In the genomic region with DNA sequence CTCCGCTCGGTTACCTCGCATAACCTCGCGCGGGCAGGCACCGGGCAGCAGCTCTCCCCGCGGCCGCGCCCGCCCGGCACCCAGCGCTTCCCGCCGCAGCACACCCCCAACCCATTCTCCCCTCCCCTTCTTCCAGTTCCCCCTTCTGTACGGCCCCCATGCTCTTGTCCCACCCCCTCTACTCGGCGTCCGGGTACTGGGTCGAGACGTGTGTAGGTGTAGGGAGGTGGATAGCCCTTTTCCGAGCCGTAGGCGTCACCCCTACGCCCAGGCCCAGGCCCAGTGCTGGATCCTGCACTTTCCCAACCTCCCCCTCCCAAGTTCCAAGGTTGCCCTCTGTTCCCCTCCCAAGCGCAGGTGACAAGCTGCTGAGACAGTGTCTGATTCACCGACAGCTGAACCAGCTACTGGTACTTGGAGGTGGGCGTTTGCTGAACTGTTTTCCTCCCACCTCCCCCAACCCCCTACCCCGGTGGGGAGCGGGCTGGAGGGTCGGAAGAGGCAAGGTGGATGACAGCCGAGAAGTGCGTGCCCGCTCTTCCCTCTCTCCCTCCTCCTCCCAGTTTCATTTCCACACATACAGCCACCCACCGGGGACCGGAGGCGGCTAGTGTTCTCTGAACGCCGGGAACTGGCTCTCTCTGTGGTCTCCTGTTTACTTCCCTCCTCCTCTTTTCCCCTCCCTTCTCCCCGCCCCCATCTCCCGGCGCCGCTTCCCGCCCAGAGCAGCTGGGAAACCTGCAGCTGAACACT, we compare ENCODE assay signal across 1 cellular context.
TF ChIP-seq lines count a peak whose summit lies in the region.

No MANE protein-coding gene starts in this region.

TF ChIP-seq in HEK293, 187 proteins besides CTCF, POLR2A, EP300 and RAD21 (continued from another document and continues in another):
- TF ChIP-seq KLF1 (tag by site-specific recombination; IDR thresholded peaks at IDR 0.05) (0 out of 2 replicates have a peak, but pooled peaks have one; percentile 8), ZNF629 (tag by site-specific recombination; IDR thresholded peaks at IDR 0.05) (0 out of 2 replicates have a peak, but pooled peaks have one; percentile 11), ZNF623 (tag by site-specific recombination; IDR thresholded peaks at IDR 0.05) (no peak), ZNF658 (tag by site-specific recombination; IDR thresholded peaks at IDR 0.05) (no peak), MYNN (tag by site-specific recombination; IDR thresholded peaks at IDR 0.05; ENCODE audit: borderline replicate concordance) (no peak), ZBTB20 (tag by site-specific recombination; IDR thresholded peaks at IDR 0.05) (no peak; the same call in 1 of the 2 replicates), ZNF701 (tag by site-specific recombination; IDR thresholded peaks at IDR 0.05) (no peak), ZNF473 (tag by site-specific recombination; IDR thresholded peaks at IDR 0.05) (no peak), ZBTB21 (tag by site-specific recombination; IDR thresholded peaks at IDR 0.05) (no peak), ZNF133 (tag by site-specific recombination; IDR thresholded peaks at IDR 0.05) (no peak), ZNF214 (tag by site-specific recombination; IDR thresholded peaks at IDR 0.05; ENCODE audit: borderline replicate concordance) (no peak), ZBTB49 (tag by site-specific recombination; IDR thresholded peaks at IDR 0.05; ENCODE audit: low read depth) (no peak), ZNF664 (tag by site-specific recombination; IDR thresholded peaks at IDR 0.05) (no peak), REPIN1 (tag by site-specific recombination; IDR thresholded peaks at IDR 0.05; ENCODE audit: low read depth) (no peak), ZNF544 (tag by site-specific recombination; IDR thresholded peaks at IDR 0.05) (no peak), ZNF121 (tag by site-specific recombination; IDR thresholded peaks at IDR 0.05) (no peak), ZBTB7A (tag by site-specific recombination; IDR thresholded peaks at IDR 0.05; ENCODE audit: low read depth) (0 out of 2 replicates have a peak, but pooled peaks have one; percentile 25), ZNF548 (tag by site-specific recombination; IDR thresholded peaks at IDR 0.05) (no peak), SCRT1 (tag by site-specific recombination; IDR thresholded peaks at IDR 0.05; ENCODE audit: borderline replicate concordance) (no peak), ZNF791 (tag by site-specific recombination; IDR thresholded peaks at IDR 0.05) (no peak), HOXD13 (CRISPR knock-in tag; IDR thresholded peaks at IDR 0.05; ENCODE audit: borderline replicate concordance) (no peak), SCRT2 (tag by site-specific recombination; IDR thresholded peaks at IDR 0.05) (0 out of 2 replicates have a peak, but pooled peaks have one; percentile 11), ZNF335 (tag by site-specific recombination; conservative IDR thresholded peaks at IDR 0.05) (no peak; the same call in 1 of the 2 replicates), MEIS1 (CRISPR knock-in tag; IDR thresholded peaks at IDR 0.05; ENCODE audit: borderline replicate concordance) (no peak), ZNF274 (IDR thresholded peaks at IDR 0.05; ENCODE audit: low read length) (no peak), ZNF274 (tag by site-specific recombination; IDR thresholded peaks at IDR 0.05; ENCODE audit: borderline replicate concordance) (no peak), TRIM28 (IDR thresholded peaks at IDR 0.05; ENCODE audit: borderline replicate concordance, low read length) (no peak), ZBTB48 (tag by site-specific recombination; IDR thresholded peaks at IDR 0.05) (no peak; the same call in none of the 2 replicates), ZNF394 (tag by site-specific recombination; IDR thresholded peaks at IDR 0.05; ENCODE audit: borderline replicate concordance) (no peak), OSR2 (tag by site-specific recombination; IDR thresholded peaks at IDR 0.05) (peak; percentile 49), ZNF174 (tag by site-specific recombination; IDR thresholded peaks at IDR 0.05) (no peak), ZNF830 (tag by site-specific recombination; IDR thresholded peaks at IDR 0.05; ENCODE audit: low read depth) (no peak), ZNF416 (tag by site-specific recombination; IDR thresholded peaks at IDR 0.05) (no peak), ZNF248 (tag by site-specific recombination; IDR thresholded peaks at IDR 0.05) (no peak), ZIC2 (tag by site-specific recombination; IDR thresholded peaks at IDR 0.05) (peak; percentile 55), ZNF211 (tag by site-specific recombination; IDR thresholded peaks at IDR 0.05; ENCODE audit: low read depth) (no peak)
- TF ChIP-seq, protein P1, sequence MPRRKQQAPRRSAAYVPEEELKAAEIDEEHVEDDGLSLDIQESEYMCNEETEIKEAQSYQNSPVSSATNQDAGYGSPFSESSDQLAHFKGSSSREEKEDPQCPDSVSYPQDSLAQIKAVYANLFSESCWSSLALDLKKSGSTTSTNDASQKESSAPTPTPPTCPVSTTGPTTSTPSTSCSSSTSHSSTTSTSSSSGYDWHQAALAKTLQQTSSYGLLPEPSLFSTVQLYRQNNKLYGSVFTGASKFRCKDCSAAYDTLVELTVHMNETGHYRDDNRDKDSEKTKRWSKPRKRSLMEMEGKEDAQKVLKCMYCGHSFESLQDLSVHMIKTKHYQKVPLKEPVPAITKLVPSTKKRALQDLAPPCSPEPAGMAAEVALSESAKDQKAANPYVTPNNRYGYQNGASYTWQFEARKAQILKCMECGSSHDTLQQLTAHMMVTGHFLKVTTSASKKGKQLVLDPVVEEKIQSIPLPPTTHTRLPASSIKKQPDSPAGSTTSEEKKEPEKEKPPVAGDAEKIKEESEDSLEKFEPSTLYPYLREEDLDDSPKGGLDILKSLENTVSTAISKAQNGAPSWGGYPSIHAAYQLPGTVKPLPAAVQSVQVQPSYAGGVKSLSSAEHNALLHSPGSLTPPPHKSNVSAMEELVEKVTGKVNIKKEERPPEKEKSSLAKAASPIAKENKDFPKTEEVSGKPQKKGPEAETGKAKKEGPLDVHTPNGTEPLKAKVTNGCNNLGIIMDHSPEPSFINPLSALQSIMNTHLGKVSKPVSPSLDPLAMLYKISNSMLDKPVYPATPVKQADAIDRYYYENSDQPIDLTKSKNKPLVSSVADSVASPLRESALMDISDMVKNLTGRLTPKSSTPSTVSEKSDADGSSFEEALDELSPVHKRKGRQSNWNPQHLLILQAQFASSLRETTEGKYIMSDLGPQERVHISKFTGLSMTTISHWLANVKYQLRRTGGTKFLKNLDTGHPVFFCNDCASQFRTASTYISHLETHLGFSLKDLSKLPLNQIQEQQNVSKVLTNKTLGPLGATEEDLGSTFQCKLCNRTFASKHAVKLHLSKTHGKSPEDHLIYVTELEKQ (tag by site-specific recombination; IDR thresholded peaks at IDR 0.05; ENCODE audit: borderline replicate concordance) = no peak
- TF ChIP-seq, protein P2, sequence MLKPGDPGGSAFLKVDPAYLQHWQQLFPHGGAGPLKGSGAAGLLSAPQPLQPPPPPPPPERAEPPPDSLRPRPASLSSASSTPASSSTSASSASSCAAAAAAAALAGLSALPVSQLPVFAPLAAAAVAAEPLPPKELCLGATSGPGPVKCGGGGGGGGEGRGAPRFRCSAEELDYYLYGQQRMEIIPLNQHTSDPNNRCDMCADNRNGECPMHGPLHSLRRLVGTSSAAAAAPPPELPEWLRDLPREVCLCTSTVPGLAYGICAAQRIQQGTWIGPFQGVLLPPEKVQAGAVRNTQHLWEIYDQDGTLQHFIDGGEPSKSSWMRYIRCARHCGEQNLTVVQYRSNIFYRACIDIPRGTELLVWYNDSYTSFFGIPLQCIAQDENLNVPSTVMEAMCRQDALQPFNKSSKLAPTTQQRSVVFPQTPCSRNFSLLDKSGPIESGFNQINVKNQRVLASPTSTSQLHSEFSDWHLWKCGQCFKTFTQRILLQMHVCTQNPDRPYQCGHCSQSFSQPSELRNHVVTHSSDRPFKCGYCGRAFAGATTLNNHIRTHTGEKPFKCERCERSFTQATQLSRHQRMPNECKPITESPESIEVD (tag by site-specific recombination; IDR thresholded peaks at IDR 0.05) = no peak
- TF ChIP-seq, protein P3, sequence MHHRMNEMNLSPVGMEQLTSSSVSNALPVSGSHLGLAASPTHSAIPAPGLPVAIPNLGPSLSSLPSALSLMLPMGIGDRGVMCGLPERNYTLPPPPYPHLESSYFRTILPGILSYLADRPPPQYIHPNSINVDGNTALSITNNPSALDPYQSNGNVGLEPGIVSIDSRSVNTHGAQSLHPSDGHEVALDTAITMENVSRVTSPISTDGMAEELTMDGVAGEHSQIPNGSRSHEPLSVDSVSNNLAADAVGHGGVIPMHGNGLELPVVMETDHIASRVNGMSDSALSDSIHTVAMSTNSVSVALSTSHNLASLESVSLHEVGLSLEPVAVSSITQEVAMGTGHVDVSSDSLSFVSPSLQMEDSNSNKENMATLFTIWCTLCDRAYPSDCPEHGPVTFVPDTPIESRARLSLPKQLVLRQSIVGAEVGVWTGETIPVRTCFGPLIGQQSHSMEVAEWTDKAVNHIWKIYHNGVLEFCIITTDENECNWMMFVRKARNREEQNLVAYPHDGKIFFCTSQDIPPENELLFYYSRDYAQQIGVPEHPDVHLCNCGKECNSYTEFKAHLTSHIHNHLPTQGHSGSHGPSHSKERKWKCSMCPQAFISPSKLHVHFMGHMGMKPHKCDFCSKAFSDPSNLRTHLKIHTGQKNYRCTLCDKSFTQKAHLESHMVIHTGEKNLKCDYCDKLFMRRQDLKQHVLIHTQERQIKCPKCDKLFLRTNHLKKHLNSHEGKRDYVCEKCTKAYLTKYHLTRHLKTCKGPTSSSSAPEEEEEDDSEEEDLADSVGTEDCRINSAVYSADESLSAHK (tag by site-specific recombination; IDR thresholded peaks at IDR 0.05) = peak; percentile 7; the same call in 1 of the 2 replicates
- TF ChIP-seq, protein P4, sequence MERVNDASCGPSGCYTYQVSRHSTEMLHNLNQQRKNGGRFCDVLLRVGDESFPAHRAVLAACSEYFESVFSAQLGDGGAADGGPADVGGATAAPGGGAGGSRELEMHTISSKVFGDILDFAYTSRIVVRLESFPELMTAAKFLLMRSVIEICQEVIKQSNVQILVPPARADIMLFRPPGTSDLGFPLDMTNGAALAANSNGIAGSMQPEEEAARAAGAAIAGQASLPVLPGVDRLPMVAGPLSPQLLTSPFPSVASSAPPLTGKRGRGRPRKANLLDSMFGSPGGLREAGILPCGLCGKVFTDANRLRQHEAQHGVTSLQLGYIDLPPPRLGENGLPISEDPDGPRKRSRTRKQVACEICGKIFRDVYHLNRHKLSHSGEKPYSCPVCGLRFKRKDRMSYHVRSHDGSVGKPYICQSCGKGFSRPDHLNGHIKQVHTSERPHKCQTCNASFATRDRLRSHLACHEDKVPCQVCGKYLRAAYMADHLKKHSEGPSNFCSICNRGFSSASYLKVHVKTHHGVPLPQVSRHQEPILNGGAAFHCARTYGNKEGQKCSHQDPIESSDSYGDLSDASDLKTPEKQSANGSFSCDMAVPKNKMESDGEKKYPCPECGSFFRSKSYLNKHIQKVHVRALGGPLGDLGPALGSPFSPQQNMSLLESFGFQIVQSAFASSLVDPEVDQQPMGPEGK (tag by site-specific recombination; IDR thresholded peaks at IDR 0.05) = peak; percentile 76
- TF ChIP-seq, protein P5, sequence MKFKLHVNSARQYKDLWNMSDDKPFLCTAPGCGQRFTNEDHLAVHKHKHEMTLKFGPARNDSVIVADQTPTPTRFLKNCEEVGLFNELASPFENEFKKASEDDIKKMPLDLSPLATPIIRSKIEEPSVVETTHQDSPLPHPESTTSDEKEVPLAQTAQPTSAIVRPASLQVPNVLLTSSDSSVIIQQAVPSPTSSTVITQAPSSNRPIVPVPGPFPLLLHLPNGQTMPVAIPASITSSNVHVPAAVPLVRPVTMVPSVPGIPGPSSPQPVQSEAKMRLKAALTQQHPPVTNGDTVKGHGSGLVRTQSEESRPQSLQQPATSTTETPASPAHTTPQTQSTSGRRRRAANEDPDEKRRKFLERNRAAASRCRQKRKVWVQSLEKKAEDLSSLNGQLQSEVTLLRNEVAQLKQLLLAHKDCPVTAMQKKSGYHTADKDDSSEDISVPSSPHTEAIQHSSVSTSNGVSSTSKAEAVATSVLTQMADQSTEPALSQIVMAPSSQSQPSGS (tag by site-specific recombination; IDR thresholded peaks at IDR 0.05; ENCODE audit: low read depth) = no peak
- TF ChIP-seq, protein P6, sequence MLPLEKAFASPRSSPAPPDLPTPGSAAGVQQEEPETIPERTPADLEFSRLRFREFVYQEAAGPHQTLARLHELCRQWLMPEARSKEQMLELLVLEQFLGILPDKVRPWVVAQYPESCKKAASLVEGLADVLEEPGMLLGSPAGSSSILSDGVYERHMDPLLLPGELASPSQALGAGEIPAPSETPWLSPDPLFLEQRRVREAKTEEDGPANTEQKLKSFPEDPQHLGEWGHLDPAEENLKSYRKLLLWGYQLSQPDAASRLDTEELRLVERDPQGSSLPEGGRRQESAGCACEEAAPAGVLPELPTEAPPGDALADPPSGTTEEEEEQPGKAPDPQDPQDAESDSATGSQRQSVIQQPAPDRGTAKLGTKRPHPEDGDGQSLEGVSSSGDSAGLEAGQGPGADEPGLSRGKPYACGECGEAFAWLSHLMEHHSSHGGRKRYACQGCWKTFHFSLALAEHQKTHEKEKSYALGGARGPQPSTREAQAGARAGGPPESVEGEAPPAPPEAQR (tag by site-specific recombination; IDR thresholded peaks at IDR 0.05) = no peak
- TF ChIP-seq, protein P7, sequence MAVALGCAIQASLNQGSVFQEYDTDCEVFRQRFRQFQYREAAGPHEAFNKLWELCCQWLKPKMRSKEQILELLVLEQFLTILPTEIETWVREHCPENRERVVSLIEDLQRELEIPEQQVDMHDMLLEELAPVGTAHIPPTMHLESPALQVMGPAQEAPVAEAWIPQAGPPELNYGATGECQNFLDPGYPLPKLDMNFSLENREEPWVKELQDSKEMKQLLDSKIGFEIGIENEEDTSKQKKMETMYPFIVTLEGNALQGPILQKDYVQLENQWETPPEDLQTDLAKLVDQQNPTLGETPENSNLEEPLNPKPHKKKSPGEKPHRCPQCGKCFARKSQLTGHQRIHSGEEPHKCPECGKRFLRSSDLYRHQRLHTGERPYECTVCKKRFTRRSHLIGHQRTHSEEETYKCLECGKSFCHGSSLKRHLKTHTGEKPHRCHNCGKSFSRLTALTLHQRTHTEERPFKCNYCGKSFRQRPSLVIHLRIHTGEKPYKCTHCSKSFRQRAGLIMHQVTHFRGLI (tag by site-specific recombination; IDR thresholded peaks at IDR 0.05) = no peak
